ENCODE assay signal across 3 cellular contexts in the genomic region with DNA sequence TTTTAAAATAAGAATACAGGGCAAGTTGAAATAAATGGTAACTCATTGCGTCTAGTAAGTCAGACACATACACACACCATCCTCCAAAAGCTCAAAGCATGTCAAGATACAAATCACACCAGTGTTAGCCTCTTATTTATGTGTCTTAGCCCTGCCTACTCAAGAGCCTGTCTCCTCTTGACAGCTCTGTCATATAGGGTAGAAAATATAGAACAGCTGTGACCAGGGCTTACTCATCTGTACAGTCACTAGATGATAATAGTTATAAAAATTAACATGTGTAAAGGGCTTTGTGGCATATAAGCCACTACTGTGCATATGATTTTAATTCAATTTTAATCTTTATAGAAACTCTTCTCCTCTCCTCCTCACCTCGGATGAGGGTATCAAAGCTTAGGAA. TPM values are rescaled to one million over a fixed set of nuclear protein-coding genes. Genes with fewer than 3 reads are reported as not detected.
"Had no signal": no experiment of that assay in that cellular context is flagged by ENCODE, and none has a peak within 500 bp of the region (broad histone marks: within the 10 kb centered on the region; RNA-seq: fewer than 3 reads in every experiment).

No MANE protein-coding gene starts in this region.

RNA-seq across cellular contexts. Expression of gene NUDT4B, which starts 7.7 kb away (rescaled TPM):
- total RNA-seq: H1, H9 had no signal
- polyA plus RNA-seq: GM23338 had no signal
